Comparison of ENCODE assay signal across 1 cellular context in genomic region chr16:89922477-89922883, GRCh38.
A peak's percentile ranks its signal among the peaks of the same experiment; 100 is the strongest.
TF ChIP-seq lines count a peak whose summit lies in the region.

No MANE protein-coding gene starts in this region.

TF ChIP-seq in HepG2, 621 proteins besides CTCF, POLR2A, EP300 and RAD21 (continued from another document and continues in another):
- no peak for TF ChIP-seq CBX2 (IDR thresholded peaks at IDR 0.05; ENCODE audit: low read depth, low read length)
- TF ChIP-seq CBX2 (CRISPR knock-in tag; IDR thresholded peaks at IDR 0.05; ENCODE audit: low read depth), result peak; percentile 83; the same call in 1 of the 2 replicates
- no peak for TF ChIP-seq GTF3A (CRISPR knock-in tag; conservative IDR thresholded peaks at IDR 0.05)
- TF ChIP-seq NBN (conservative IDR thresholded peaks at IDR 0.05), result no peak
- TF ChIP-seq FOSL2 (CRISPR knock-in tag; IDR thresholded peaks at IDR 0.05), result peak; percentile 95
- no peak for TF ChIP-seq ZBTB1 (CRISPR knock-in tag; IDR thresholded peaks at IDR 0.05; ENCODE audit: borderline replicate concordance)
- no peak for TF ChIP-seq NFE2 (CRISPR knock-in tag; IDR thresholded peaks at IDR 0.05)
- peak; percentile 63; the same call in 1 of the 2 replicates for TF ChIP-seq KDM4B (CRISPR knock-in tag; IDR thresholded peaks at IDR 0.05)
- peak; percentile 55; the same call in 1 of the 2 replicates for TF ChIP-seq ZNF503 (CRISPR knock-in tag; IDR thresholded peaks at IDR 0.05)
- no peak; the same call in 1 of the 2 replicates for TF ChIP-seq ZNF441 (CRISPR knock-in tag; IDR thresholded peaks at IDR 0.05; ENCODE audit: borderline replicate concordance)
- TF ChIP-seq RNF2 (conservative IDR thresholded peaks at IDR 0.05; ENCODE audit: low read depth), result no peak
- peak; percentile 76; the same call in 1 of the 2 replicates for TF ChIP-seq ZSCAN20 (CRISPR knock-in tag; IDR thresholded peaks at IDR 0.05; ENCODE audit: borderline replicate concordance)
- no peak for TF ChIP-seq REXO4 (CRISPR knock-in tag; IDR thresholded peaks at IDR 0.05; ENCODE audit: borderline replicate concordance)
- TF ChIP-seq ZNF782 (CRISPR knock-in tag; IDR thresholded peaks at IDR 0.05; ENCODE audit: borderline replicate concordance), result no peak
- TF ChIP-seq MEIS2 (CRISPR knock-in tag; IDR thresholded peaks at IDR 0.05), result peak; percentile 60; the same call in 1 of the 2 replicates
- TF ChIP-seq MTERF4 (CRISPR knock-in tag; IDR thresholded peaks at IDR 0.05), result no peak
- peak; percentile 19; the same call in 1 of the 2 replicates for TF ChIP-seq KDM5B (CRISPR knock-in tag; IDR thresholded peaks at IDR 0.05; ENCODE audit: borderline replicate concordance)
- TF ChIP-seq RBM39 (IDR thresholded peaks at IDR 0.05; ENCODE audit: low read depth, low read length, poor library complexity, severe bottlenecking), result no peak
- no peak for TF ChIP-seq BCLAF1 (IDR thresholded peaks at IDR 0.05)
- 0 out of 2 replicates have a peak, but pooled peaks have one; percentile 9 for TF ChIP-seq ZNF564 (CRISPR knock-in tag; IDR thresholded peaks at IDR 0.05)
- TF ChIP-seq SALL1 (CRISPR knock-in tag; IDR thresholded peaks at IDR 0.05), result peak; percentile 56
- no peak for TF ChIP-seq ELF4 (CRISPR knock-in tag; IDR thresholded peaks at IDR 0.05; ENCODE audit: borderline replicate concordance)
- no peak for TF ChIP-seq KIAA2018 (CRISPR knock-in tag; IDR thresholded peaks at IDR 0.05; ENCODE audit: borderline replicate concordance)
- peak; percentile 26 for TF ChIP-seq TEAD3 (CRISPR knock-in tag; optimal IDR thresholded peaks at IDR 0.05; ENCODE audit: borderline replicate concordance)
- TF ChIP-seq CHD2 (IDR thresholded peaks at IDR 0.05; ENCODE audit: low read depth, low read length), result peak; percentile 55; the same call in 1 of the 2 replicates
- TF ChIP-seq ZBTB34 (CRISPR knock-in tag; IDR thresholded peaks at IDR 0.05), result no peak
- TF ChIP-seq FOXK1 (CRISPR knock-in tag; IDR thresholded peaks at IDR 0.05; ENCODE audit: borderline replicate concordance, low read depth), result no peak; the same call in 1 of the 2 replicates
- peak; percentile 68; the same call in 1 of the 2 replicates for TF ChIP-seq KDM5A (IDR thresholded peaks at IDR 0.05; ENCODE audit: borderline replicate concordance, low read length)
- no peak for TF ChIP-seq HNF1A (IDR thresholded peaks at IDR 0.05; ENCODE audit: low read depth)
- TF ChIP-seq HNF1A (CRISPR knock-in tag; IDR thresholded peaks at IDR 0.05; ENCODE audit: borderline replicate concordance), result 0 out of 2 replicates have a peak, but pooled peaks have one; percentile 17
- no peak for TF ChIP-seq ZEB1 (IDR thresholded peaks at IDR 0.05; ENCODE audit: insufficient replicate concordance, low read depth)
- TF ChIP-seq NR1H2 (CRISPR knock-in tag; IDR thresholded peaks at IDR 0.05; ENCODE audit: borderline replicate concordance, low read depth), result no peak
- TF ChIP-seq SNAPC5 (CRISPR knock-in tag; IDR thresholded peaks at IDR 0.05; ENCODE audit: borderline replicate concordance), result no peak; the same call in 1 of the 2 replicates
- TF ChIP-seq ATF4 (CRISPR knock-in tag; IDR thresholded peaks at IDR 0.05), result no peak; a peak in 1 of 4 replicates
- peak; percentile 42; the same call in 1 of the 2 replicates for TF ChIP-seq HBP1 (CRISPR knock-in tag; IDR thresholded peaks at IDR 0.05; ENCODE audit: low read depth)
